22 cellular contexts compared by ENCODE assay signal in the genomic region with DNA sequence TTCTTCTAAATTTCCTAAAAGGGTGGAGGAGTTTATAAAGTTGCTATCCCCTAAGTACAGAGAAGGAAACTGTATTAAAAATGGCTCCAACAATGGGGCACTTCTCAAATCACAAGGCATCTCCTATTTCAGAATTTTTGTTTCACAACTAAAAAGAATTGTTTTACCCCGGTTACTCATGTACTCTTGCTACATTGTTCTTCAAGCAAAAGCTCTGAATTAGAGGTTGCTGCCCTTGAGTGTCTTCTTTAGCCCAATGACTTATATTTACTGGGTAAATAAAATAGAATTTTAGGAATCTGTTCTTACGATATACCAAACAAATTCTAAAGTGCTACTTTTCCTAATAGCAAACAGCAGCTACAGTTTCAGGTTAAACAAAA.
"Had no signal": no experiment of that assay in that cellular context is flagged by ENCODE, and none has a peak within 500 bp of the region (broad histone marks: within the 10 kb centered on the region; RNA-seq: fewer than 3 reads in every experiment).

No MANE protein-coding gene starts in this region.

- DNase-seq: activated CD4-positive, alpha-beta T cell treated with anti-CD3 and anti-CD28 coated beads for 1 hour; activated CD4-positive, alpha-beta T cell treated with anti-CD3 and anti-CD28 coated beads, Interleukin-2, amount 50 U/mL, for 1 hour; activated CD8-positive, alpha-beta T cell treated with anti-CD3 and anti-CD28 coated beads for 36 hours; activated gamma-delta T cell treated with Interleukin-2 at 50 U/mL for 16 hours; activated naive CD4-positive, alpha-beta T cell treated with anti-CD3 and anti-CD28 coated beads, Interleukin-2, amount 50 U/mL, for 16 hours; activated T-cell treated with anti-CD3 and anti-CD28 coated beads, Interleukin-2, amount 50 U/mL, for 4 hours; endodermal cell; left ventricle myocardium inferior; mucosa of descending colon; posterior cingulate gyrus; small intestine; stimulated activated CD4-positive, alpha-beta T cell treated with anti-CD3 and anti-CD28 coated beads, Interleukin-4, amount 100 ng/mL, for 24 hours; T-helper 2 cell; trophoblast cell; uterus had no signal

- H3K27ac ChIP-seq: left ventricle myocardium inferior, thoracic aorta, uterus had no signal

- ATAC-seq: activated CD8-positive, alpha-beta T cell treated with anti-CD3 and anti-CD28 coated beads for 36 hours; activated T-cell treated with anti-CD3 and anti-CD28 coated beads, Interleukin-2, amount 50 U/mL, for 4 hours; activated T-helper 17 cell treated with anti-CD3 and anti-CD28 coated beads, Interleukin-2, amount 50 U/mL, for 72 hours; esophagus mucosa; mucosa of descending colon; sciatic nerve; stimulated activated effector memory CD8-positive, alpha-beta T cell treated with anti-CD3 and anti-CD28 coated beads, Interleukin-12 subunit alpha, Interleukin-12 subunit beta, amount 100 ng/mL, for 72 hours; WTC11 had no signal

- H3K4me3 ChIP-seq: left ventricle myocardium inferior, lung, mucosa of descending colon, thoracic aorta, uterus had no signal

- H3K9me3 ChIP-seq: mucosa of descending colon, thoracic aorta, uterus had no signal

- H3K27me3 ChIP-seq: uterus had no signal

- H3K36me3 ChIP-seq: left ventricle myocardium inferior, thoracic aorta, uterus had no signal

- H3K4me1 ChIP-seq: uterus had no signal
